11 cellular contexts compared by ENCODE assay signal in the genomic region with DNA sequence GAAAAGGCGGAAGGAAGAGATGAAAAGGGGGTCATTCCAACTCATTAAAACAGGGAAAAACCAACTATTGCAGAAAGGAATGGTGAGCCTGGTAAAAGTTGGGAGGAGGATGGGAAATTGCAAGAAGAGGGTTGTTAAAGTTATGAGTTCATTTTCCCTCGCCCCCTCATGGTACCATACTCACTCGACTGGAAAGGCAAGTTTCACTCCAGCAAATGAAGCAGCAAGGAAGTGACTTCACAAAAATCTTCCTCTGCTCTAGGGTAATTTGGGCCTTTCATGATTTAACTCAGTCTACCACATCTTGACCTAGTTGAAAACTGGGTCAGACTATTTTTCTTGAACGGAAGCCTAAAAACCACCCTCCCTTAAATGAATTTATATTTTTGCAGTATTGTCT. TPM values are rescaled to one million over a fixed set of nuclear protein-coding genes. Genes with fewer than 3 reads are reported as not detected.
DNase-seq lines count a peak whose midpoint lies in the region; ATAC-seq, FAIRE-seq and TF ChIP-seq lines count a peak whose summit lies in the region.
"Had no signal": no experiment of that assay in that cellular context is flagged by ENCODE, and none has a peak within 500 bp of the region (broad histone marks: within the 10 kb centered on the region; RNA-seq: fewer than 3 reads in every experiment).

No MANE protein-coding gene starts in this region.

- no peak for TF ChIP-seq POLR2A in GM12892 (IDR thresholded peaks at IDR 0.05; ENCODE audit: low read depth, low read length)
- no peak for TF ChIP-seq POLR2A in thyroid gland (IDR thresholded peaks at IDR 0.05)

- intact Hi-C loops in left colon (cut with DNase I, micrococcal nuclease), result no loop called here
- intact Hi-C loops in thyroid gland (cut with DNase I), result no loop called here

- H3K4me1 ChIP-seq in thyroid gland, result peaks cover 12 to 20% of the 10 kb centered on the region in 2 donors

- no peak for DNase-seq in GM12892 (ENCODE audit: insufficient read length)
- DNase-seq in GM20000 (ENCODE audit: low spot score), result peak; percentile 54
- peak; percentile 22 for DNase-seq in HPDE6-E6E7 (ENCODE audit: extremely low spot score)
- DNase-seq in left colon, result no peak
- no peak for DNase-seq in thyroid gland
- no peak for DNase-seq in T1000 (lab: John Stamatoyannopoulos, UW)
- no peak for DNase-seq in stimulated activated CD4-positive, alpha-beta T cell treated with anti-CD3 and anti-CD28 coated beads, Interleukin-2, amount 100 ng/mL, for 48 hours
- DNase-seq: aorta had no signal

- no peaks in the 10 kb centered on the region for H3K27me3 ChIP-seq in thyroid gland

- WGBS in thyroid gland, 2 donors, result 61% methylated on average over 4 of the region's 4 CpGs

- H3K36me3 ChIP-seq in thyroid gland, result no peaks in the 10 kb centered on the region

- ATAC-seq in left colon, result peak; percentile 71
- ATAC-seq in GM19324 (IDR thresholded peaks at IDR 0.05; ENCODE audit: low FRiP score, unreplicated experiment), result no peak

- H3K9me3 ChIP-seq in thyroid gland, result no peaks in the 10 kb centered on the region

- TF ChIP-seq CTCF in GM20000 (IDR thresholded peaks at IDR 0.05; ENCODE audit: extremely low read depth, missing control alignments) (no peak), thyroid gland (IDR thresholded peaks at IDR 0.05) (no peak)

- FAIRE-seq in GM12892 (lab: Jason Lieb, UNC), result peak; percentile 84

- peak overlapping the region in 1 of 3 donors; percentile 22 for H3K27ac ChIP-seq in thyroid gland

- no peak overlapping the region for H3K4me3 ChIP-seq in thyroid gland (replicated peaks in 1 of 3)
- H3K4me3 ChIP-seq: lung had no signal

RNA-seq across cellular contexts. Expression of a gene that starts 22.8 kb away (rescaled TPM):
- polyA plus RNA-seq in GM12892 (2012; ENCODE audit: missing spikeins), result not detected
- total RNA-seq in left colon (not detected), thyroid gland (not detected)
- total RNA-seq: H4 had no signal

RNA-seq across cellular contexts. Expression of a gene that starts 34.9 kb away (rescaled TPM):
- 6.3 TPM for polyA plus RNA-seq in GM12892 (2012; ENCODE audit: missing spikeins)
- total RNA-seq in left colon (10 to 100 TPM; 13.6 to 29.9 TPM), thyroid gland (not detected)
- total RNA-seq: H4 had no signal

Comparison
In these comparisons a context has a peak if more than half of its experiments do, and no peak if none do; other contexts are left out.
1. DNase-seq: peak in GM20000 (single experiment) and HPDE6-E6E7 (single experiment); none in GM12892 (single experiment), left colon (0 of 2), thyroid gland (0 of 2), T1000 (single experiment) and stimulated activated CD4-positive, alpha-beta T cell treated with anti-CD3 and anti-CD28 coated beads, Interleukin-2, amount 100 ng/mL, for 48 hours (0 of 2).
2. RNA of a gene that starts 34.9 kb away (total RNA-seq): 13.6 to 29.9 TPM in left colon; not detected in thyroid gland; every median in the first group is over 10 times any median in the second.